ENCODE assay signal across 7 cellular contexts in genomic region chr19:1813197-1813836, GRCh38. TPM values are rescaled to one million over a fixed set of nuclear protein-coding genes. Genes with fewer than 3 reads are reported as not detected.
DNase-seq lines count a peak whose midpoint lies in the region; ATAC-seq and TF ChIP-seq lines count a peak whose summit lies in the region.

No MANE protein-coding gene starts in this region.

- no peak for ATAC-seq in HG02870 (IDR thresholded peaks at IDR 0.05; ENCODE audit: unreplicated experiment)

- H3K27me3 Mint-ChIP-seq in HFFc6 (ENCODE audit: insufficient read depth) (peaks cover 10% of the 10 kb centered on the region), glutamatergic neuron (ENCODE audit: unreplicated experiment) (peaks cover 11% of the 10 kb centered on the region)

- H2AFZ ChIP-seq in smooth muscle cell (ENCODE audit: low read depth): no peak overlapping the region

- H3K9me3 ChIP-seq in WERI-Rb-1 (ENCODE audit: severe bottlenecking) (no peaks in the 10 kb centered on the region), smooth muscle cell (replicated peaks; ENCODE audit: low read depth) (no peaks in the 10 kb centered on the region)

- DNase-seq in HFFc6 (no peak), WERI-Rb-1 (no peak), glutamatergic neuron (no peak), smooth muscle cell (lab: John Stamatoyannopoulos, UW; ENCODE audit: unreplicated experiment) (no peak), cerebellum (ENCODE audit: low spot score) (no peak), AG08396 (ENCODE audit: low spot score) (no peak)

- H3K4me3 ChIP-seq in WERI-Rb-1 (ENCODE audit: low read depth, low read length) (peak overlapping the region; percentile 50), smooth muscle cell (peak overlapping the region; percentile 67)

- H3K9ac ChIP-seq in smooth muscle cell (ENCODE audit: low read depth): no peak overlapping the region

- no peaks in the 10 kb centered on the region for H3K79me2 ChIP-seq in smooth muscle cell (ENCODE audit: low read depth)

- H3K9me3 Mint-ChIP-seq in HFFc6: no peaks in the 10 kb centered on the region
- H3K9me3 Mint-ChIP-seq in glutamatergic neuron (ENCODE audit: unreplicated experiment): peaks cover 8% of the 10 kb centered on the region

- H3K27ac Mint-ChIP-seq in HFFc6: peak overlapping the region; percentile 96
- H3K27ac Mint-ChIP-seq in glutamatergic neuron (ENCODE audit: unreplicated experiment): peak overlapping the region; percentile 89

- H3K27ac ChIP-seq in WERI-Rb-1: peak overlapping the region; percentile 85
- H3K27ac ChIP-seq in smooth muscle cell (ENCODE audit: low read depth): no peak overlapping the region

- H4K20me1 ChIP-seq in smooth muscle cell (ENCODE audit: low read depth): no peaks in the 10 kb centered on the region

- peaks cover 31% of the 10 kb centered on the region for H3K36me3 ChIP-seq in WERI-Rb-1
- H3K36me3 ChIP-seq in smooth muscle cell (ENCODE audit: low read depth): no peaks in the 10 kb centered on the region

- peaks cover 17% of the 10 kb centered on the region for H3K4me1 Mint-ChIP-seq in HFFc6 (ENCODE audit: low read depth)
- peaks cover 2% of the 10 kb centered on the region for H3K4me1 Mint-ChIP-seq in glutamatergic neuron (ENCODE audit: low read depth, unreplicated experiment)

- H3K4me3 Mint-ChIP-seq in HFFc6 (peak overlapping the region; percentile 93), glutamatergic neuron (ENCODE audit: unreplicated experiment) (peak overlapping the region; percentile 93)

- TF ChIP-seq CTCF in HFFc6 (IDR thresholded peaks at IDR 0.05): peak; percentile 28
- no peak for TF ChIP-seq CTCF in WERI-Rb-1 (IDR thresholded peaks at IDR 0.05; ENCODE audit: low read depth, low read length)
- no peak for TF ChIP-seq CTCF in glutamatergic neuron (IDR thresholded peaks at IDR 0.05; ENCODE audit: partially characterized antibody, unreplicated experiment)
- TF ChIP-seq CTCF in smooth muscle cell (IDR thresholded peaks at IDR 0.05; ENCODE audit: borderline replicate concordance, insufficient read depth, poor library complexity, severe bottlenecking): no peak

- H3F3A ChIP-seq in smooth muscle cell (ENCODE audit: low read depth): no peaks in the 10 kb centered on the region

- H3K4me1 ChIP-seq in smooth muscle cell (ENCODE audit: low read depth): peaks cover 7% of the 10 kb centered on the region

- peak overlapping the region; percentile 85 for H3K4me2 ChIP-seq in smooth muscle cell

- no peaks in the 10 kb centered on the region for H3K36me3 Mint-ChIP-seq in HFFc6 (ENCODE audit: low read depth)
- H3K36me3 Mint-ChIP-seq in glutamatergic neuron (ENCODE audit: unreplicated experiment): no peaks in the 10 kb centered on the region

- no peaks in the 10 kb centered on the region for H3K27me3 ChIP-seq in WERI-Rb-1 (ENCODE audit: insufficient read depth, low read depth, severe bottlenecking)
- H3K27me3 ChIP-seq in smooth muscle cell (ENCODE audit: low read depth): no peaks in the 10 kb centered on the region

- WGBS in smooth muscle cell (ENCODE audit: low lambda C conversion rate): 60% methylated on average over 13 of the region's 13 CpGs

RNA-seq across cellular contexts. Expression of gene ATP8B3, which starts 1.2 kb away (rescaled TPM):
- total RNA-seq in HFFc6 (2021; fragmentation: NEBNext Ultra II Directional; extraction: Animal tissue kit (Norgen Biotek cat#: 25700)): 1 to 10 TPM; 4.9 to 8.8 (median 7.6) TPM
- total RNA-seq in glutamatergic neuron (ENCODE audit: unreplicated experiment) (2.5 TPM), smooth muscle cell (2.0 and 2.8 TPM in 2 replicates), cerebellum (0.27 TPM)
- polyA plus RNA-seq in smooth muscle cell: 3.8 and 3.9 TPM in 2 replicates

RNA-seq across cellular contexts. Expression of gene REXO1, which starts 35.0 kb away (rescaled TPM):
- total RNA-seq in HFFc6 (2021; fragmentation: NEBNext Ultra II Directional; extraction: Animal tissue kit (Norgen Biotek cat#: 25700)): 10 to 100 TPM; 32.9 to 38.2 (median 34.6) TPM
- total RNA-seq in glutamatergic neuron (ENCODE audit: unreplicated experiment): 65.7 TPM
- total RNA-seq in smooth muscle cell: 5.0 and 10.6 TPM in 2 replicates
- polyA plus RNA-seq in smooth muscle cell: 11.6 and 17.9 TPM in 2 replicates
- 9.8 TPM for total RNA-seq in cerebellum

RNA-seq across cellular contexts. Expression of gene KLF16, which starts 50.1 kb away (rescaled TPM):
- 10 to 100 TPM; 37.7 to 48.3 (median 41.6) TPM for total RNA-seq in HFFc6 (2021; fragmentation: NEBNext Ultra II Directional; extraction: Animal tissue kit (Norgen Biotek cat#: 25700))
- total RNA-seq in glutamatergic neuron (ENCODE audit: unreplicated experiment) (30.6 TPM), smooth muscle cell (4.3 and 5.8 TPM in 2 replicates), cerebellum (2.0 TPM)
- 15.4 and 16.7 TPM in 2 replicates for polyA plus RNA-seq in smooth muscle cell
